13 cellular contexts compared by ENCODE assay signal in genomic region chr13:91785435-91786137, GRCh38.
A peak's percentile ranks its signal among the peaks of the same experiment; 100 is the strongest.
DNase-seq lines count a peak whose midpoint lies in the region; ATAC-seq, FAIRE-seq and TF ChIP-seq lines count a peak whose summit lies in the region.
"Had no signal": no experiment of that assay in that cellular context is flagged by ENCODE, and none has a peak within 500 bp of the region (broad histone marks: within the 10 kb centered on the region; RNA-seq: fewer than 3 reads in every experiment).

No MANE protein-coding gene starts in this region.

- FAIRE-seq in GM12892 (lab: Jason Lieb, UNC): no peak

- ATAC-seq in GM18502 (IDR thresholded peaks at IDR 0.05; ENCODE audit: poor library complexity, unreplicated experiment) (peak; percentile 93), GM21390 (IDR thresholded peaks at IDR 0.05; ENCODE audit: unreplicated experiment) (peak; percentile 85), HG02938 (IDR thresholded peaks at IDR 0.05; ENCODE audit: unreplicated experiment) (peak; percentile 95), Right ventricle myocardium inferior (no peak), sciatic nerve (no peak)

- TF ChIP-seq POLR2A in GM12892 (IDR thresholded peaks at IDR 0.05; ENCODE audit: low read depth, low read length): no peak

- intact Hi-C loops in Right ventricle myocardium inferior (cut with DNase I) (no loop called here), sciatic nerve (cut with DNase I) (no loop called here)

- DNase-seq in NCI-H524 treated with DMSO at 0.1 percent for 48 hours (lab: John Stamatoyannopoulos, UW) (peak; percentile 71), Right ventricle myocardium inferior (ENCODE audit: missing footprints) (no peak), nucleus accumbens (lab: John Stamatoyannopoulos, UW) (no peak), sciatic nerve (ENCODE audit: low spot score) (no peak), GM12892 (ENCODE audit: insufficient read length) (no peak)
- DNase-seq: activated T-cell treated with anti-CD3 and anti-CD28 coated beads, Interleukin-2, amount 50 U/mL, for 48 hours; EL; NCI-H1092 treated with DMSO at 0.1 percent for 48 hours; NCI-H510A treated with DMSO at 0.1 percent for 48 hours; Right ventricle myocardium superior had no signal

Comparison
In these comparisons a context has a peak if more than half of its experiments do, and no peak if none do; other contexts are left out.
1. ATAC-seq: peak in GM18502 (single experiment), GM21390 (single experiment) and HG02938 (single experiment); none in Right ventricle myocardium inferior (single experiment) and sciatic nerve (single experiment).